In the genomic region with DNA sequence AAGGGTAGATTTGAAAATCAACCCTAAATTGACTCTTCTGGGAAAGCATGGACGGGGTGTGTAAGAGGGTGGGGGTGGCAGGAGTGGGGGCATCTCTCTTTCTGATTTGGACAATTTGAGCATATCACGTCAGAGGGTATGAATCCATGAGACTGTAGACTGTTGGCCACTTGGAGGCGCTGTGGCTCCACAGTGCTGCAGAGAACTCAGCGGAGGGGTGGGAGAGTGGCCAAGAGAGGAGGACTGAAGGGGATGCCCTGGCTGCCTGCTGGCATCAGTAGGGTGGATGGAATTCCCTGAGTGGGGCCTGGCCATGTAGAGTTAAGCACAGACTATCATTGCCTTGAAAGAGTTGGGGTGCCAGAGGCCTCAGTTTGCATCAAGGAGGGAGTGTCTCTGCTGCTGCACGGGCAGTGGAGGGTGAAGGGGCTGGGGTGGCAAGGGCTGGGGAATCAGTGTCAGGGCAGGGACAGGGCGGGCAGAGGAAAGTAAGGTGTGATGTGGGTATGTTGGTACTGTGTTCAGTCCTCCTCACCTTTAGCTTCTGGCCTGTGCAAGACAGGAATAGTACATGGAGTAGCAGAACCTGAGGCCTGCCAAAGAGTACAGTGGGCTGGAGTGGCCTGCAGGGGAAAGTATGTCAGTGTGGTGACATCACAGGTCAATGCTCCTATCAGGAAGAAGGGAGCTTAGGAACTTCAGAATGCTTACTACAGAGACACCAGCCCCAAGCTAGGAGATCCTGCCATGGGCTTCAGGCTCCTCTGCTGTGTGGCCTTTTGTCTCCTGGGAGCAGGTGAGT, we compare ENCODE assay signal across 8 cellular contexts.
DNase-seq lines count a peak whose midpoint lies in the region; ATAC-seq and TF ChIP-seq lines count a peak whose summit lies in the region.

No MANE protein-coding gene starts in this region.

- no peaks in the 10 kb centered on the region for H3K79me2 ChIP-seq in MM.1S (ENCODE audit: low read length)

- H2AFZ ChIP-seq in MM.1S (ENCODE audit: low read length) = no peak overlapping the region

- peak; percentile 70 for TF ChIP-seq CTCF in MM.1S (IDR thresholded peaks at IDR 0.05; ENCODE audit: low read length)

- H3K36me3 ChIP-seq in MM.1S (replicated peaks; ENCODE audit: insufficient read depth, low read length) = no peaks in the 10 kb centered on the region
- H3K36me3 ChIP-seq in aorta (ENCODE audit: control insufficient read depth in 1 of 2, insufficient read depth in 2 of 2, low read length in 1 of 2) = no peaks in the 10 kb centered on the region

- 67 to 75% methylated on average over 6 of the region's 6 CpGs for WGBS in aorta, 2 donors

- no peaks in the 10 kb centered on the region for H3K27me3 ChIP-seq in MM.1S (replicated peaks; ENCODE audit: insufficient read depth, low read length)
- H3K27me3 ChIP-seq in aorta (ENCODE audit: control insufficient read depth in 1 of 2, insufficient read depth in 2 of 2, low read length in 1 of 2) = no peaks in the 10 kb centered on the region

- H3K4me3 ChIP-seq in MM.1S (ENCODE audit: low read length) (no peak overlapping the region), aorta (ENCODE audit: low read length in 2 of 2) (no peak overlapping the region)

- DNase-seq in ELR (ENCODE audit: low read depth) (peak; percentile 45), MM.1S (peak; percentile 56), left kidney (ENCODE audit: low read depth, low spot score) (peak; percentile 65), SK-N-DZ (ENCODE audit: low spot score) (no peak), mesenteric fat pad (ENCODE audit: low spot score) (no peak), dedifferentiated amniotic fluid mesenchymal stem cell (ENCODE audit: extremely low spot score) (no peak), aorta (no peak)
- peak; percentile 66 to 68 for DNase-seq in activated T-cell treated with anti-CD3 and anti-CD28 coated beads, Interleukin-2, amount 50 U/mL, for 48 hours

- intact Hi-C loops in aorta (cut with DNase I) = no loop called here

- H3F3A ChIP-seq in MM.1S (ENCODE audit: insufficient read depth, low read length) = no peaks in the 10 kb centered on the region

- no peak overlapping the region for H3K9ac ChIP-seq in MM.1S (ENCODE audit: low read length)

- no peak for ATAC-seq in aorta (ENCODE audit: low FRiP score)

- no peak overlapping the region for H3K4me2 ChIP-seq in MM.1S (ENCODE audit: low read depth, low read length)

- H3K9me3 ChIP-seq in MM.1S (replicated peaks; ENCODE audit: insufficient read depth, low read length) (no peaks in the 10 kb centered on the region), aorta (ENCODE audit: control insufficient read depth, low read length) (no peaks in the 10 kb centered on the region)

- H3K27ac ChIP-seq in MM.1S (ENCODE audit: low read length) (no peak overlapping the region), aorta (ENCODE audit: low read depth in 1 of 2, low read length in 2 of 2) (no peak overlapping the region)

- H4K20me1 ChIP-seq in MM.1S (ENCODE audit: insufficient read depth, low read length) = no peaks in the 10 kb centered on the region

- H3K4me1 ChIP-seq in MM.1S (ENCODE audit: low read length) (peaks cover 6% of the 10 kb centered on the region), aorta (ENCODE audit: control insufficient read depth in 1 of 2, insufficient read depth in 2 of 2, low read length in 2 of 2) (no peaks in the 10 kb centered on the region)

- H3K9me2 ChIP-seq in MM.1S (replicated peaks; ENCODE audit: insufficient read depth, low read length) = no peaks in the 10 kb centered on the region

Comparison
In these comparisons a context has a peak if more than half of its experiments do, and no peak if none do; other contexts are left out.
1. DNase-seq: peak in ELR (single experiment), MM.1S (single experiment), activated T-cell treated with anti-CD3 and anti-CD28 coated beads, Interleukin-2, amount 50 U/mL, for 48 hours (2 of 2) and left kidney (single experiment); none in SK-N-DZ (single experiment), mesenteric fat pad (single experiment), dedifferentiated amniotic fluid mesenchymal stem cell (single experiment) and aorta (0 of 2).